ENCODE assay signal across 35 cellular contexts in the genomic region with DNA sequence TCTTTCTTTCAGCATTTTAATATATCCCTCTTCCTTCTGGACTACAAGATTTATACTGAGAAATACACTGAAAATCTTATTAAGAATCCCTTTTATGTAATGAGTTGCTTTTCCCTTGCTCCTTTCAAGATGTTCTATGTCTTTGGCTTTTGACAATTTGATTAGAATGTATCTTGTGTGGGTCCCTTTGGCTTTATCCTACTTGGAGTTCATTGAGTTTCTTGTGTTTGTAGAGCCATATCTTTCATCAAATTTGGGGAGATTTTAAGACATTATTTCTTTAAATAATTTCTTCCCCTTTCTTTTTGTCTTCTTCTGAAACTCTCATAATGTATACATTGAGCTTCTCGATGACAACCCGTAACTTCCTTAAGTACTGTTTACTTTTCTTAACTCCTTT.
"Had no signal": no experiment of that assay in that cellular context is flagged by ENCODE, and none has a peak within 500 bp of the region (broad histone marks: within the 10 kb centered on the region; RNA-seq: fewer than 3 reads in every experiment).

No MANE protein-coding gene starts in this region.

- H3K36me3 ChIP-seq: ascending aorta, brain microvascular endothelial cell, breast epithelium had no signal

- H3K27me3 ChIP-seq: ascending aorta, body of pancreas, brain microvascular endothelial cell had no signal

- H3K4me3 ChIP-seq: ascending aorta, body of pancreas, breast epithelium had no signal

- FAIRE-seq: TTC549 had no signal

- H3K27me3 Mint-ChIP-seq: activated B cell treated with CpG ODN at 0.5 μM for 24 hours; activated CD4-positive, alpha-beta memory T cell treated with anti-CD3 and anti-CD28 coated beads, Interleukin-2, amount 10 ng/mL, durations not matched to agents 7 days and 5 days; activated CD4-positive, alpha-beta T cell treated with anti-CD3 and anti-CD28 coated beads, Interleukin-2, amount 10 ng/mL, durations not matched to agents 7 days and 5 days; activated CD8-positive, alpha-beta memory T cell treated with anti-CD3 and anti-CD28 coated beads, Interleukin-2, amount 10 ng/mL, durations not matched to agents 7 days and 5 days; activated naive CD4-positive, alpha-beta T cell treated with anti-CD3 and anti-CD28 coated beads, Interleukin-2, amount 10 ng/mL, durations not matched to agents 7 days and 5 days; activated naive CD4-positive, alpha-beta T cell treated with anti-CD3 and anti-CD28 coated beads, Interleukin-2, amount 50 U/mL, for 24 hours; activated naive CD8-positive, alpha-beta T cell; activated naive CD8-positive, alpha-beta T cell treated with anti-CD3 and anti-CD28 coated beads, Interleukin-2, amount 10 ng/mL, durations not matched to agents 7 days and 5 days; activated naive CD8-positive, alpha-beta T cell treated with anti-CD3 and anti-CD28 coated beads, Interleukin-2, amount 50 U/mL, for 24 hours had no signal

- H3K4me1 Mint-ChIP-seq: activated B cell treated with CpG ODN at 0.5 μM for 24 hours; activated CD4-positive, alpha-beta memory T cell treated with anti-CD3 and anti-CD28 coated beads, Interleukin-2, amount 10 ng/mL, durations not matched to agents 7 days and 5 days; activated CD4-positive, alpha-beta T cell treated with anti-CD3 and anti-CD28 coated beads, Interleukin-2, amount 10 ng/mL, durations not matched to agents 7 days and 5 days; activated CD8-positive, alpha-beta memory T cell treated with anti-CD3 and anti-CD28 coated beads, Interleukin-2, amount 10 ng/mL, durations not matched to agents 7 days and 5 days; activated naive CD4-positive, alpha-beta T cell treated with anti-CD3 and anti-CD28 coated beads, Interleukin-2, amount 10 ng/mL, durations not matched to agents 7 days and 5 days; activated naive CD4-positive, alpha-beta T cell treated with anti-CD3 and anti-CD28 coated beads, Interleukin-2, amount 50 U/mL, for 24 hours; activated naive CD8-positive, alpha-beta T cell treated with anti-CD3 and anti-CD28 coated beads, Interleukin-2, amount 10 ng/mL, durations not matched to agents 7 days and 5 days; activated naive CD8-positive, alpha-beta T cell treated with anti-CD3 and anti-CD28 coated beads, Interleukin-2, amount 50 U/mL, for 24 hours had no signal

- H3K9me3 ChIP-seq: body of pancreas had no signal

- H3K9me3 Mint-ChIP-seq: activated CD4-positive, alpha-beta memory T cell treated with anti-CD3 and anti-CD28 coated beads, Interleukin-2, amount 10 ng/mL, durations not matched to agents 7 days and 5 days; activated naive CD4-positive, alpha-beta T cell treated with anti-CD3 and anti-CD28 coated beads, Interleukin-2, amount 10 ng/mL, durations not matched to agents 7 days and 5 days; activated naive CD4-positive, alpha-beta T cell treated with anti-CD3 and anti-CD28 coated beads, Interleukin-2, amount 50 U/mL, for 24 hours; activated naive CD8-positive, alpha-beta T cell treated with anti-CD3 and anti-CD28 coated beads, Interleukin-2, amount 10 ng/mL, durations not matched to agents 7 days and 5 days; activated naive CD8-positive, alpha-beta T cell treated with anti-CD3 and anti-CD28 coated beads, Interleukin-2, amount 50 U/mL, for 24 hours had no signal

- H3K27ac Mint-ChIP-seq: activated B cell treated with CpG ODN at 0.5 μM for 24 hours; activated CD4-positive, alpha-beta memory T cell treated with anti-CD3 and anti-CD28 coated beads, Interleukin-2, amount 10 ng/mL, durations not matched to agents 7 days and 5 days; activated CD4-positive, alpha-beta T cell treated with anti-CD3 and anti-CD28 coated beads, Interleukin-2, amount 10 ng/mL, durations not matched to agents 7 days and 5 days; activated CD8-positive, alpha-beta memory T cell treated with anti-CD3 and anti-CD28 coated beads, Interleukin-2, amount 10 ng/mL, durations not matched to agents 7 days and 5 days; activated CD8-positive, alpha-beta T cell treated with anti-CD3 and anti-CD28 coated beads, Interleukin-2, amount 10 ng/mL, durations not matched to agents 7 days and 5 days; activated naive CD4-positive, alpha-beta T cell treated with anti-CD3 and anti-CD28 coated beads, Interleukin-2, amount 10 ng/mL, durations not matched to agents 7 days and 5 days; activated naive CD4-positive, alpha-beta T cell treated with anti-CD3 and anti-CD28 coated beads, Interleukin-2, amount 50 U/mL, for 24 hours; activated naive CD8-positive, alpha-beta T cell; activated naive CD8-positive, alpha-beta T cell treated with anti-CD3 and anti-CD28 coated beads, Interleukin-2, amount 10 ng/mL, durations not matched to agents 7 days and 5 days; activated naive CD8-positive, alpha-beta T cell treated with anti-CD3 and anti-CD28 coated beads, Interleukin-2, amount 50 U/mL, for 24 hours; activated T-cell treated with anti-CD3 and anti-CD28 coated beads, Interleukin-2, amount 50 U/mL, for 24 hours; activated T-helper 2 cell treated with anti-CD3 and anti-CD28 coated beads, Interferon-gamma antibody, Interleukin-2, Interleukin-4, amounts not matched to agents 10 μg/mL and 5 μg/mL and 100 μg/mL, durations not matched to agents 14 hours and 24 hours and 36 hours; T-helper 1 cell treated with Interleukin-12 subunit alpha and Interleukin-12 subunit beta and Interleukin-4 antibody, amounts not matched to agents 30 μg/mL and 1 μg/mL, for 36 hours; T-helper 2 cell treated with Interferon-gamma antibody and Interleukin-4, amounts not matched to agents 5 μg/mL and 100 μg/mL, for 36 hours had no signal

- H3K27ac ChIP-seq: ascending aorta, body of pancreas, brain microvascular endothelial cell, breast epithelium, VCaP had no signal

- H3K4me3 Mint-ChIP-seq: activated B cell treated with CpG ODN at 0.5 μM for 24 hours; activated CD4-positive, alpha-beta memory T cell treated with anti-CD3 and anti-CD28 coated beads, Interleukin-2, amount 10 ng/mL, durations not matched to agents 7 days and 5 days; activated CD4-positive, alpha-beta T cell treated with anti-CD3 and anti-CD28 coated beads, Interleukin-2, amount 10 ng/mL, durations not matched to agents 7 days and 5 days; activated CD8-positive, alpha-beta memory T cell treated with anti-CD3 and anti-CD28 coated beads, Interleukin-2, amount 10 ng/mL, durations not matched to agents 7 days and 5 days; activated CD8-positive, alpha-beta T cell treated with anti-CD3 and anti-CD28 coated beads, Interleukin-2, amount 10 ng/mL, durations not matched to agents 7 days and 5 days; activated naive CD4-positive, alpha-beta T cell treated with anti-CD3 and anti-CD28 coated beads, Interleukin-2, amount 10 ng/mL, durations not matched to agents 7 days and 5 days; activated naive CD4-positive, alpha-beta T cell treated with anti-CD3 and anti-CD28 coated beads, Interleukin-2, amount 50 U/mL, for 24 hours; activated naive CD8-positive, alpha-beta T cell; activated naive CD8-positive, alpha-beta T cell treated with anti-CD3 and anti-CD28 coated beads, Interleukin-2, amount 10 ng/mL, durations not matched to agents 7 days and 5 days; activated naive CD8-positive, alpha-beta T cell treated with anti-CD3 and anti-CD28 coated beads, Interleukin-2, amount 50 U/mL, for 24 hours; activated T-cell treated with anti-CD3 and anti-CD28 coated beads, Interleukin-2, amount 50 U/mL, for 24 hours; T-helper 1 cell treated with Interleukin-12 subunit alpha and Interleukin-12 subunit beta and Interleukin-4 antibody, amounts not matched to agents 30 μg/mL and 1 μg/mL, for 36 hours; T-helper 2 cell treated with Interferon-gamma antibody and Interleukin-4, amounts not matched to agents 5 μg/mL and 100 μg/mL, for 36 hours had no signal

- H3K4me1 ChIP-seq: ascending aorta, body of pancreas, breast epithelium had no signal

- DNase-seq: activated B cell treated with CpG ODN at 0.5 μM for 24 hours; activated CD4-positive, alpha-beta memory T cell treated with anti-CD3 and anti-CD28 coated beads, Interleukin-2, amount 10 ng/mL, durations not matched to agents 7 days and 5 days; activated CD4-positive, alpha-beta T cell treated with anti-CD3 and anti-CD28 coated beads for 48 hours; activated CD4-positive, alpha-beta T cell treated with anti-CD3 and anti-CD28 coated beads, Interleukin-2, amount 10 ng/mL, durations not matched to agents 7 days and 5 days; activated CD4-positive, alpha-beta T cell treated with anti-CD3 and anti-CD28 coated beads, Interleukin-2, amount 50 U/mL, for 48 hours; activated CD4-positive, CD25-positive, alpha-beta regulatory T cell treated with anti-CD3 and anti-CD28 coated beads, Interleukin-2, amount 50 U/mL, for 72 hours; activated CD8-positive, alpha-beta memory T cell treated with anti-CD3 and anti-CD28 coated beads for 24 hours; activated CD8-positive, alpha-beta memory T cell treated with anti-CD3 and anti-CD28 coated beads, Interleukin-2, amount 10 ng/mL, durations not matched to agents 7 days and 5 days; activated CD8-positive, alpha-beta memory T cell treated with anti-CD3 and anti-CD28 coated beads, Interleukin-2, amount 50 U/mL, for 48 hours; activated CD8-positive, alpha-beta T cell treated with anti-CD3 and anti-CD28 coated beads, Interleukin-2, amount 10 ng/mL, durations not matched to agents 7 days and 5 days; activated effector memory CD4-positive, alpha-beta T cell treated with Interleukin-2 at 50 U/mL for 16 hours; activated gamma-delta T cell; activated naive CD4-positive, alpha-beta T cell treated with anti-CD3 and anti-CD28 coated beads, Interleukin-2, amount 10 ng/mL, durations not matched to agents 7 days and 5 days; activated naive CD4-positive, alpha-beta T cell treated with Interleukin-2 at 50 U/mL for 16 hours; activated naive CD8-positive, alpha-beta T cell treated with anti-CD3 and anti-CD28 coated beads, Interleukin-2, amount 10 ng/mL, durations not matched to agents 7 days and 5 days; activated naive CD8-positive, alpha-beta T cell treated with anti-CD3 and anti-CD28 coated beads, Interleukin-2, amount 50 U/mL, for 24 hours; activated T-cell treated with anti-CD3 and anti-CD28 coated beads, Interleukin-2, amount 50 U/mL, for 24 hours; activated T-cell treated with anti-CD3 and anti-CD28 coated beads, Interleukin-2, amount 50 U/mL, for 48 hours; amygdala; anterior cingulate cortex; body of pancreas; brain microvascular endothelial cell; central memory CD4-positive, alpha-beta T cell; T-helper 1 cell; T-helper 2 cell; T-helper 9 cell had no signal

- H3K36me3 Mint-ChIP-seq: activated CD8-positive, alpha-beta memory T cell treated with anti-CD3 and anti-CD28 coated beads, Interleukin-2, amount 10 ng/mL, durations not matched to agents 7 days and 5 days; activated naive CD4-positive, alpha-beta T cell treated with anti-CD3 and anti-CD28 coated beads, Interleukin-2, amount 10 ng/mL, durations not matched to agents 7 days and 5 days; activated naive CD4-positive, alpha-beta T cell treated with anti-CD3 and anti-CD28 coated beads, Interleukin-2, amount 50 U/mL, for 24 hours; activated naive CD8-positive, alpha-beta T cell; activated naive CD8-positive, alpha-beta T cell treated with anti-CD3 and anti-CD28 coated beads, Interleukin-2, amount 10 ng/mL, durations not matched to agents 7 days and 5 days had no signal
